In the genomic region with DNA sequence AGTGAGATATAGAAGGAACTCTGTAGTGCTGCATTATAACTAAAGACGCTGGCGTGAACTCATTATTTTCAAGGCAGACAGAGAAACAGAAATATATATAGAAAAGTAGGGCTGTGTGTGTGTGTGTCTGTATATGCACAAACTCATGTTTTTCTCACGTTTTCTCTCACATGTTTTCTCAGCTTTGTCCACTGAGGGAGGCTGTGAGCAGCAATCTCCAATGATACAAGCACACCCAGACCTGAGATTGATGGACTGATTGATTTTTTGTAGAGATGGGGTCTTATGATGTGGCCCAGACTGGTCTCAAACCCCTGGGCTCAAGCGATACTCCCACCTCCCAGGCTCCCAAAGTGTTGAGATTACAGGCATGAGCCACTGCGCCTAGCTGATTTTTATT, we compare ENCODE assay signal across 24 cellular contexts.
DNase-seq lines count a peak whose midpoint lies in the region; ATAC-seq, FAIRE-seq and TF ChIP-seq lines count a peak whose summit lies in the region.
"Had no signal": no experiment of that assay in that cellular context is flagged by ENCODE, and none has a peak within 500 bp of the region (broad histone marks: within the 10 kb centered on the region; RNA-seq: fewer than 3 reads in every experiment).

No MANE protein-coding gene starts in this region.

- no peaks in the 10 kb centered on the region for H4K20me1 ChIP-seq in Karpas-422 (ENCODE audit: insufficient read depth, low read depth, low read length)
- H4K20me1 ChIP-seq: BLaER1 had no signal

- H3K4me3 ChIP-seq in Karpas-422 (ENCODE audit: low read length) (no peak overlapping the region), liver (ENCODE audit: low read depth in 1 of 3, low read length in 3 of 3) (no peak overlapping the region)
- H3K4me3 ChIP-seq: BLaER1, coronary artery, K562, thoracic aorta had no signal

- H3K27me3 Mint-ChIP-seq in WTC11 (ENCODE audit: low read depth): no peaks in the 10 kb centered on the region
- H3K27me3 Mint-ChIP-seq: activated CD4-positive, alpha-beta memory T cell treated with anti-CD3 and anti-CD28 coated beads for 36 hours; activated T-cell treated with anti-CD3 and anti-CD28 coated beads, Interleukin-2, amount 50 U/mL, for 24 hours; stimulated activated memory B cell treated with anti-CD40 and anti-IgM and Interleukin-4, amounts not matched to agents 10 μg/mL and 1 μg/mL and 100 μg/mL, for 72 hours had no signal

- POLR2A ChIA-PET in WTC11 (lab: Charles Lee): no interaction called here

- H3K9me3 ChIP-seq in Karpas-422 (ENCODE audit: low read length): no peaks in the 10 kb centered on the region
- H3K9me3 ChIP-seq in liver (ENCODE audit: control insufficient read depth in 4 of 4, low read length in 3 of 4): no peaks in the 10 kb centered on the region
- H3K9me3 ChIP-seq: BLaER1, thoracic aorta had no signal

- peak; percentile 37 to 52 for TF ChIP-seq RAD21 in liver (IDR thresholded peaks at IDR 0.05)

- peaks cover 17% of the 10 kb centered on the region for H3K4me1 Mint-ChIP-seq in WTC11
- H3K4me1 Mint-ChIP-seq: stimulated activated memory B cell treated with anti-CD40 and anti-IgM and Interleukin-4, amounts not matched to agents 10 μg/mL and 1 μg/mL and 100 μg/mL, for 72 hours had no signal

- WGBS in liver: 92% methylated on average over 5 of the region's 5 CpGs

- no peak for TF ChIP-seq POLR2A in GM12892 (IDR thresholded peaks at IDR 0.05; ENCODE audit: low read depth, low read length)

- H3K4me2 ChIP-seq in Karpas-422 (ENCODE audit: low read depth, low read length, poor library complexity, severe bottlenecking): no peak overlapping the region
- H3K4me2 ChIP-seq: BLaER1 had no signal

- CTCF ChIA-PET in WTC11 (lab: Charles Lee): interaction anchor here (0.8 to 2.3 kb wide), 7 partner anchors 8 to 159 kb away, joined by 3 to 11 read pairs (median 5); no protein-coding TSS in a partner anchor

- peak; percentile 2 for TF ChIP-seq CTCF in D721Med (IDR thresholded peaks at IDR 0.05; ENCODE audit: insufficient read depth, missing control alignments)
- no peak for TF ChIP-seq CTCF in WTC11 (IDR thresholded peaks at IDR 0.05)
- TF ChIP-seq CTCF in liver (IDR thresholded peaks at IDR 0.05; ENCODE audit: low read depth, low read length, missing input control): no peak

- H3K9ac ChIP-seq in Karpas-422 (ENCODE audit: low read length): no peak overlapping the region
- H3K9ac ChIP-seq in liver (ENCODE audit: low read depth in 1 of 2, low read length in 2 of 2): no peak overlapping the region
- H3K9ac ChIP-seq: BLaER1 had no signal

- FAIRE-seq in D721Med (lab: Jason Lieb, UNC): no peak
- FAIRE-seq in GM12892 (lab: Jason Lieb, UNC): no peak
- FAIRE-seq: H54, K562 had no signal

- H3K79me2 ChIP-seq in Karpas-422 (ENCODE audit: low read length): peaks cover 8% of the 10 kb centered on the region; the same call in 1 of the 2 replicates

- no peaks in the 10 kb centered on the region for H3K36me3 Mint-ChIP-seq in WTC11

- no peak overlapping the region for H3K27ac ChIP-seq in Karpas-422 (ENCODE audit: low read length)
- no peak overlapping the region for H3K27ac ChIP-seq in liver (ENCODE audit: low read depth in 1 of 2, low read length in 2 of 2)
- H3K27ac ChIP-seq: BLaER1, coronary artery, thoracic aorta had no signal

- no peak overlapping the region for H2AFZ ChIP-seq in Karpas-422 (ENCODE audit: low read length)

- no peak overlapping the region for H3K4me3 Mint-ChIP-seq in WTC11
- H3K4me3 Mint-ChIP-seq: activated CD4-positive, alpha-beta memory T cell treated with anti-CD3 and anti-CD28 coated beads for 36 hours; activated T-cell treated with anti-CD3 and anti-CD28 coated beads, Interleukin-2, amount 50 U/mL, for 24 hours; neural crest cell; stimulated activated memory B cell treated with anti-CD40 and anti-IgM and Interleukin-4, amounts not matched to agents 10 μg/mL and 1 μg/mL and 100 μg/mL, for 72 hours had no signal

- ATAC-seq in WTC11 (peak; percentile 34; the same call in 1 of the 2 replicates), HG03571 (IDR thresholded peaks at IDR 0.05; ENCODE audit: unreplicated experiment) (no peak)
- ATAC-seq: K562; stimulated activated memory B cell treated with anti-CD40 and anti-IgM and Interleukin-4, amounts not matched to agents 10 μg/mL and 1 μg/mL and 100 μg/mL, for 72 hours had no signal

- H3K36me3 ChIP-seq in Karpas-422 (ENCODE audit: insufficient read depth, low read length): no peaks in the 10 kb centered on the region
- H3K36me3 ChIP-seq in liver (ENCODE audit: control insufficient read depth in 4 of 4, insufficient read depth in 3 of 4, low read depth in 1 of 4, low read length in 3 of 4): no peaks in the 10 kb centered on the region
- H3K36me3 ChIP-seq: thoracic aorta had no signal

- H3K27ac Mint-ChIP-seq in WTC11: no peak overlapping the region
- H3K27ac Mint-ChIP-seq: activated CD4-positive, alpha-beta memory T cell treated with anti-CD3 and anti-CD28 coated beads for 36 hours; stimulated activated memory B cell treated with anti-CD40 and anti-IgM and Interleukin-4, amounts not matched to agents 10 μg/mL and 1 μg/mL and 100 μg/mL, for 72 hours had no signal

- H3K9me2 ChIP-seq in Karpas-422 (replicated peaks; ENCODE audit: insufficient read depth, low read length): no peaks in the 10 kb centered on the region

- H3K4me1 ChIP-seq in Karpas-422 (ENCODE audit: low read length) (no peaks in the 10 kb centered on the region), liver (ENCODE audit: control insufficient read depth in 4 of 4, insufficient read depth in 4 of 4, low read length in 3 of 4) (no peaks in the 10 kb centered on the region)
- H3K4me1 ChIP-seq: BLaER1 had no signal

- no peaks in the 10 kb centered on the region for H3K9me3 Mint-ChIP-seq in WTC11
- H3K9me3 Mint-ChIP-seq: activated CD4-positive, alpha-beta memory T cell treated with anti-CD3 and anti-CD28 coated beads for 36 hours; activated T-cell treated with anti-CD3 and anti-CD28 coated beads, Interleukin-2, amount 50 U/mL, for 24 hours; neural crest cell; stimulated activated memory B cell treated with anti-CD40 and anti-IgM and Interleukin-4, amounts not matched to agents 10 μg/mL and 1 μg/mL and 100 μg/mL, for 72 hours had no signal

- no peaks in the 10 kb centered on the region for H3K27me3 ChIP-seq in Karpas-422 (ENCODE audit: low read length)
- H3K27me3 ChIP-seq in liver (ENCODE audit: control insufficient read depth in 4 of 4, insufficient read depth in 4 of 4, low read length in 3 of 4): no peaks in the 10 kb centered on the region
- H3K27me3 ChIP-seq: BLaER1 had no signal

- DNase-seq in D721Med (ENCODE audit: insufficient read length, low spot score) (no peak), Karpas-422 (peak; percentile 57), WTC11 (ENCODE audit: low spot score) (no peak), COR-L47 (lab: John Stamatoyannopoulos, UW) (no peak), GM12892 (ENCODE audit: insufficient read length) (no peak)
- no peak for DNase-seq in stimulated activated CD4-positive, alpha-beta T cell treated with anti-CD3 and anti-CD28 coated beads, Interleukin-12 subunit alpha, Interleukin-12 subunit beta, amount 100 ng/mL, for 4 hours
- DNase-seq: activated CD4-positive, alpha-beta memory T cell treated with anti-CD3 and anti-CD28 coated beads for 36 hours; activated naive CD4-positive, alpha-beta T cell treated with anti-CD3 and anti-CD28 coated beads, Interleukin-2, amount 50 U/mL, for 16 hours; activated T-cell treated with anti-CD3 and anti-CD28 coated beads, Interleukin-2, amount 50 U/mL, for 24 hours; foreskin melanocyte; GF-D8; kidney glomerular epithelial cell; NCI-H1436; NK-92 treated with Interleukin-12 subunit alpha and Interleukin-12 subunit beta, amount 100 ng/mL, for 24 hours; stimulated activated CD4-positive, alpha-beta T cell treated with anti-CD3 and anti-CD28 coated beads, Interleukin-15, amount 100 ng/mL, for 24 hours had no signal

TF ChIP-seq in WTC11, 78 proteins besides CTCF, POLR2A, EP300 and RAD21 (continues in another document):
- TF ChIP-seq CREB1 (CRISPR knock-in tag; IDR thresholded peaks at IDR 0.05) (no peak), TCF7 (CRISPR knock-in tag; IDR thresholded peaks at IDR 0.05; ENCODE audit: low read depth) (no peak), ZNF396 (CRISPR knock-in tag; IDR thresholded peaks at IDR 0.05; ENCODE audit: borderline replicate concordance) (no peak), GRHL2 (CRISPR knock-in tag; IDR thresholded peaks at IDR 0.05; ENCODE audit: insufficient replicate concordance, severe bottlenecking) (no peak), ZNF317 (CRISPR knock-in tag; IDR thresholded peaks at IDR 0.05; ENCODE audit: borderline replicate concordance, low read depth) (no peak), NR2C2 (CRISPR knock-in tag; IDR thresholded peaks at IDR 0.05) (no peak), TP53 (CRISPR knock-in tag; IDR thresholded peaks at IDR 0.05) (no peak), HMGA2 (CRISPR knock-in tag; IDR thresholded peaks at IDR 0.05) (no peak), ZNF671 (CRISPR knock-in tag; IDR thresholded peaks at IDR 0.05) (no peak)

TF ChIP-seq in liver, 16 proteins besides CTCF, POLR2A, EP300 and RAD21:
- TF ChIP-seq EGR1 (IDR thresholded peaks at IDR 0.05; ENCODE audit: low read depth in 2 of 2) (no peak), JUND (IDR thresholded peaks at IDR 0.05) (no peak), GABPA (IDR thresholded peaks at IDR 0.05 in 1 of 2, conservative IDR thresholded peaks at IDR 0.05 in 1 of 2) (no peak), YY1 (IDR thresholded peaks at IDR 0.05) (no peak), HNF4G (IDR thresholded peaks at IDR 0.05) (no peak), FOXA2 (IDR thresholded peaks at IDR 0.05) (no peak), HNF4A (conservative IDR thresholded peaks at IDR 0.05) (no peak), FOXA1 (IDR thresholded peaks at IDR 0.05) (no peak), RXRA (IDR thresholded peaks at IDR 0.05) (no peak)
- TF ChIP-seq, protein P1, sequence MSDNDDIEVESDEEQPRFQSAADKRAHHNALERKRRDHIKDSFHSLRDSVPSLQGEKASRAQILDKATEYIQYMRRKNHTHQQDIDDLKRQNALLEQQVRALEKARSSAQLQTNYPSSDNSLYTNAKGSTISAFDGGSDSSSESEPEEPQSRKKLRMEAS (IDR thresholded peaks at IDR 0.05): no peak
- TF ChIP-seq, protein P2, sequence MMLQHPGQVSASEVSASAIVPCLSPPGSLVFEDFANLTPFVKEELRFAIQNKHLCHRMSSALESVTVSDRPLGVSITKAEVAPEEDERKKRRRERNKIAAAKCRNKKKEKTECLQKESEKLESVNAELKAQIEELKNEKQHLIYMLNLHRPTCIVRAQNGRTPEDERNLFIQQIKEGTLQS (IDR thresholded peaks at IDR 0.05): no peak
